8 cellular contexts compared by ENCODE assay signal in the genomic region with DNA sequence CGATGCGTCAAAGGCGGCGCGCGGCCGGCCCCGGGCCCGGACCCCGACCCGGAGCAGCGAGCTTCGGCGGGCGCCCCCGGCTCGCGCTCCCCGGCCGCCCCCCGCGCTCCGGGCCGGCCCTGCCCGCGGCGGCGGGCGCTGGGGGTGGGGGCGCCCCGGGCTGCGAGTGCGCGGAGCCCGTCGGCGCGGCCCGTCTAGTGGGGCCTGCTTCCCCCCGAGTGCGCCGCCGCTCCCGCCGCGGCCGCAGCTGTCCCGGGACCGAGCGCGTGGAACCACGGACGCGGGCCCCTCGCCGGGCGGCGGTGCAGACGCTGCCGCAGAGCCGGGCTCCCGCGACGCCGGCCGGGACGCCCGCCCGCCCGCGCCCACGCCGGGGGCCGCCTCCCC. TPM values are rescaled to one million over a fixed set of nuclear protein-coding genes. Genes with fewer than 3 reads are reported as not detected.
DNase-seq lines count a peak whose midpoint lies in the region; ATAC-seq and TF ChIP-seq lines count a peak whose summit lies in the region.

No MANE protein-coding gene starts in this region.

- H3K4me3 Mint-ChIP-seq in nephron progenitor cell, result peak overlapping the region; percentile 77

- no peaks in the 10 kb centered on the region for H3K9me3 Mint-ChIP-seq in nephron progenitor cell

- ATAC-seq in GM18502 (IDR thresholded peaks at IDR 0.05; ENCODE audit: poor library complexity, unreplicated experiment) (peak; percentile 34), HG03064 (IDR thresholded peaks at IDR 0.05; ENCODE audit: low read depth, unreplicated experiment) (peak; percentile 16)

- peaks cover 14% of the 10 kb centered on the region for H3K36me3 Mint-ChIP-seq in nephron progenitor cell (ENCODE audit: low read depth)

- H3K4me1 Mint-ChIP-seq in nephron progenitor cell, result peaks cover 46% of the 10 kb centered on the region

- H3K27me3 Mint-ChIP-seq in nephron progenitor cell (ENCODE audit: low read depth, poor library complexity), result peaks cover 52% of the 10 kb centered on the region

- no peak for TF ChIP-seq CTCF in cardiac fibroblast (IDR thresholded peaks at IDR 0.05; ENCODE audit: low read depth, low read length)
- TF ChIP-seq CTCF in nephron progenitor cell (IDR thresholded peaks at IDR 0.05), result no peak

- no peak overlapping the region for H3K27ac Mint-ChIP-seq in nephron progenitor cell

- H3K4me3 ChIP-seq in cardiac fibroblast (replicated peaks in 1 of 2; ENCODE audit: low read depth in 2 of 2, low read length in 2 of 2), result peak overlapping the region; percentile 58

- no peak for DNase-seq in cardiac fibroblast (ENCODE audit: low read depth in 2 of 2)
- DNase-seq in nephron progenitor cell, result no peak
- no peak for DNase-seq in DMS 273 treated with DMSO at 0.1 percent for 48 hours (lab: John Stamatoyannopoulos, UW)
- DNase-seq in mucosa of gallbladder (ENCODE audit: low spot score), result no peak
- no peak for DNase-seq in NCI-H774 (lab: John Stamatoyannopoulos, UW)
- DNase-seq in NCI-H524 treated with DMSO at 0.1 percent for 48 hours (lab: John Stamatoyannopoulos, UW), result no peak

RNA-seq across cellular contexts. Expression of a gene that starts 0.3 kb away (rescaled TPM):
- 34.6 TPM for total RNA-seq in mucosa of gallbladder
